In the genomic region with DNA sequence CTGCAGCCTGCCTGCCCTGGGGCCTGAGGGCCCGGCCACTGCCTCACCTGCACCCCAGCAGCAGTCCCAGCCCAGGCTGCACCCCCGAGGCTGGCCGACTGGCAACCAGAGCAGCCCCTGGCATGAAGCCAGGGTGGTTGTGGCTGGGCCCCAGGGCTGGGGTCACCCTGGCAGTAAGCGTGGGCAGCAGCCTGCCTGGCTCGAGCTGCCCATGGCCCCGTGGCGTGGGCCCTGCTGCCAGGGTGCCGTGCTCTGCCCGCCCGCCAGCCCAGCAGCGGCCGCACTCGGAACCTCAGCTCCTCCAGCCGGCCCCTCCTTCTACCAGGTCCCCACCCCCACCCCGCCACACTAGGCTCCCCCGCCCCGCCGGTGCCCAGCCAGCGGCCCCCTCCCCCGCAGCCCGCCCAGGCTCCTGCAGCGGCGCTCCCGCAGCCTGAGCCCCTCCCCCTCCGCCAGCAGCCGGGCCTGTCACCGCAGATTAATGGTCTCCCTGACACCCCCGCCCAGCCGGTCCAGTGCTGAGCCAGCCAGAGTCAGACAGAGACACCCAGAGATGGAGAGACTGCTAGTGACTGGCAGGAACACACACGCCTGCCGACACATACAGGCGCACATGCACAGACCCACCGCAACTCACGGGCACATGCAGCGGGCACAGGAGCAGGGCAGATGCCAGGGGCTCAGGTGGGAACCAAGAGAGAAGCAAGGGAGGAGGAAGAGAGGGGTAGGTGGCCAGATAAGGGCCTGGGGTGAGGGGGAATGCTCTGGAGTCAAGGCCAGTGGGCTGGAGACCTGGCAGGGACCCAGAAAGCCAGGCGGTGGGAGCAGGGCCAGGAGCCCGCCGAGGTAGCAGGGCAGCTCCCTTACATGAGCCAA, we compare ENCODE assay signal across 10 cellular contexts. TPM values are rescaled to one million over a fixed set of nuclear protein-coding genes. Genes with fewer than 3 reads are reported as not detected.
DNase-seq lines count a peak whose midpoint lies in the region; ATAC-seq, FAIRE-seq and TF ChIP-seq lines count a peak whose summit lies in the region.
"Had no signal": no experiment of that assay in that cellular context is flagged by ENCODE, and none has a peak within 500 bp of the region (broad histone marks: within the 10 kb centered on the region; RNA-seq: fewer than 3 reads in every experiment).

No MANE protein-coding gene starts in this region.

- H3K9me3 ChIP-seq in endothelial cell of umbilical vein (replicated peaks; ENCODE audit: control insufficient read depth, insufficient read depth, low read length) = no peaks in the 10 kb centered on the region

- intact Hi-C loops in endothelial cell of umbilical vein (cut with micrococcal nuclease) = no loop called here

- H3K4me2 ChIP-seq in endothelial cell of umbilical vein (ENCODE audit: insufficient read depth, low read length) = no peak overlapping the region

- FAIRE-seq in endothelial cell of umbilical vein (lab: Jason Lieb, UNC) = no peak

- no peaks in the 10 kb centered on the region for H3K36me3 ChIP-seq in endothelial cell of umbilical vein (ENCODE audit: control insufficient read depth in 2 of 2, extremely low read depth in 1 of 2, insufficient read depth in 2 of 2, low read length in 2 of 2)

- BruUV-seq in endothelial cell of umbilical vein (replicated peaks; lab: Mats Ljungman, UMichigan) = no TSS peak

- no peak overlapping the region for H3K27ac ChIP-seq in endothelial cell of umbilical vein (ENCODE audit: insufficient read depth, low read depth, low read length)

- peaks cover 18 to 22% of the 10 kb centered on the region in 2 experiments for H3K27me3 ChIP-seq in endothelial cell of umbilical vein (ENCODE audit: control insufficient read depth in 2 of 2, insufficient read depth in 2 of 2, low read length in 2 of 2)

- peaks cover 0 to 3% of the 10 kb centered on the region in 2 donors for H3K4me1 Mint-ChIP-seq in natural killer cell treated with Interleukin-12 subunit alpha and Interleukin-12 subunit beta and Interleukin-15 and Interleukin-18, amount 100 ng/mL, for 72 hours (ENCODE audit: low read depth in 2 of 2)
- H3K4me1 Mint-ChIP-seq in effector memory CD8-positive, alpha-beta T cell (ENCODE audit: low read depth in 2 of 2) = peaks cover 0 to 3% of the 10 kb centered on the region in 2 donors

- no peak for TF ChIP-seq POLR2A in endothelial cell of umbilical vein (IDR thresholded peaks at IDR 0.05; ENCODE audit: low read depth, low read length)

- H3K27me3 Mint-ChIP-seq in natural killer cell treated with Interleukin-12 subunit alpha and Interleukin-12 subunit beta and Interleukin-15 and Interleukin-18, amount 100 ng/mL, for 72 hours = peaks cover 31 to 37% of the 10 kb centered on the region in 2 donors
- peaks cover 46 to 92% of the 10 kb centered on the region in 2 donors for H3K27me3 Mint-ChIP-seq in effector memory CD8-positive, alpha-beta T cell

- no peak overlapping the region for H2AFZ ChIP-seq in endothelial cell of umbilical vein (ENCODE audit: low read depth, low read length)

- H3K4me1 ChIP-seq in endothelial cell of umbilical vein (ENCODE audit: control insufficient read depth, extremely low read depth, insufficient read depth, low read length) = no peaks in the 10 kb centered on the region

- ATAC-seq in natural killer cell treated with Interleukin-12 subunit alpha and Interleukin-12 subunit beta and Interleukin-15 and Interleukin-18, amount 100 ng/mL, for 72 hours = no peak
- ATAC-seq in GM19035 (IDR thresholded peaks at IDR 0.05; ENCODE audit: unreplicated experiment) (no peak), HG02884 (IDR thresholded peaks at IDR 0.05; ENCODE audit: unreplicated experiment) (no peak)
- no peak for ATAC-seq in effector memory CD8-positive, alpha-beta T cell (replicated peaks)

- no peaks in the 10 kb centered on the region for H3K9me1 ChIP-seq in endothelial cell of umbilical vein (replicated peaks; ENCODE audit: control insufficient read depth, extremely low read depth, insufficient read depth, low read length)

- no peak overlapping the region for H3K4me3 ChIP-seq in endothelial cell of umbilical vein (replicated peaks in 1 of 3; ENCODE audit: insufficient read depth in 1 of 3, low read depth in 1 of 3, low read length in 3 of 3)

- DNase-seq in AG08396 (ENCODE audit: low spot score) (peak; percentile 70), NCI-H2227 (lab: John Stamatoyannopoulos, UW; ENCODE audit: unreplicated experiment) (peak; percentile 92), endothelial cell of umbilical vein (ENCODE audit: low read depth, low spot score) (no peak)
- DNase-seq in natural killer cell treated with Interleukin-12 subunit alpha and Interleukin-12 subunit beta and Interleukin-15 and Interleukin-18, amount 100 ng/mL, for 72 hours (ENCODE audit: low spot score) = no peak
- no peak for DNase-seq in activated CD4-positive, CD25-positive, alpha-beta regulatory T cell treated with anti-CD3 and anti-CD28 coated beads, Interleukin-2, amount 50 U/mL, for 72 hours
- no peak for DNase-seq in effector memory CD8-positive, alpha-beta T cell
- DNase-seq: activated T-cell treated with anti-CD3 and anti-CD28 coated beads, Interleukin-2, amount 50 U/mL, for 48 hours had no signal

- no peaks in the 10 kb centered on the region for H3K9me3 Mint-ChIP-seq in natural killer cell treated with Interleukin-12 subunit alpha and Interleukin-12 subunit beta and Interleukin-15 and Interleukin-18, amount 100 ng/mL, for 72 hours
- no peaks in the 10 kb centered on the region for H3K9me3 Mint-ChIP-seq in effector memory CD8-positive, alpha-beta T cell

- CTCF ChIA-PET in endothelial cell of umbilical vein (lab: Charles Lee) = no interaction called here

- H4K20me1 ChIP-seq in endothelial cell of umbilical vein (replicated peaks; ENCODE audit: control insufficient read depth, extremely low read depth, insufficient read depth, low read length) = no peaks in the 10 kb centered on the region

- POLR2A ChIA-PET in endothelial cell of umbilical vein (lab: Charles Lee) = no interaction called here

- H3K27ac Mint-ChIP-seq in natural killer cell treated with Interleukin-12 subunit alpha and Interleukin-12 subunit beta and Interleukin-15 and Interleukin-18, amount 100 ng/mL, for 72 hours = no peak overlapping the region
- no peak overlapping the region for H3K27ac Mint-ChIP-seq in effector memory CD8-positive, alpha-beta T cell

- H3K9ac ChIP-seq in endothelial cell of umbilical vein (replicated peaks; ENCODE audit: extremely low read depth, insufficient read depth, low read length) = no peak overlapping the region

- H3K79me2 ChIP-seq in endothelial cell of umbilical vein (ENCODE audit: control insufficient read depth, insufficient read depth, low read length) = no peaks in the 10 kb centered on the region

- no peak for TF ChIP-seq CTCF in endothelial cell of umbilical vein (IDR thresholded peaks at IDR 0.05; ENCODE audit: extremely low read depth in 1 of 2, insufficient read depth in 1 of 2, low read depth in 1 of 2, low read length in 2 of 2)

- dilution Hi-C loops in endothelial cell of umbilical vein (cut with MboI; ENCODE audit: extremely low pct_ligation_motif_present, low sequenced_read_pairs) = no loop called here

- no peaks in the 10 kb centered on the region for H3K36me3 Mint-ChIP-seq in natural killer cell treated with Interleukin-12 subunit alpha and Interleukin-12 subunit beta and Interleukin-15 and Interleukin-18, amount 100 ng/mL, for 72 hours
- H3K36me3 Mint-ChIP-seq in effector memory CD8-positive, alpha-beta T cell (ENCODE audit: insufficient read depth) = no peaks in the 10 kb centered on the region

- peak overlapping the region; percentile 26 for H3K4me3 Mint-ChIP-seq in natural killer cell treated with Interleukin-12 subunit alpha and Interleukin-12 subunit beta and Interleukin-15 and Interleukin-18, amount 100 ng/mL, for 72 hours
- H3K4me3 Mint-ChIP-seq in effector memory CD8-positive, alpha-beta T cell = no peak overlapping the region
- H3K4me3 Mint-ChIP-seq: IgD-negative memory B cell had no signal

TF ChIP-seq in endothelial cell of umbilical vein, 7 proteins besides CTCF, POLR2A, EP300 and RAD21:
- TF ChIP-seq JUN (IDR thresholded peaks at IDR 0.05; ENCODE audit: borderline replicate concordance, insufficient read depth, insufficient read length, low read depth) (no peak), EZH2 (IDR thresholded peaks at IDR 0.05; ENCODE audit: borderline replicate concordance, low read depth, low read length, severe bottlenecking) (peak; percentile 41)
TF ChIP-seq in endothelial cell of umbilical vein: peak in this region for 1.

RNA-seq across cellular contexts. Expression of a gene that starts 22.4 kb away (rescaled TPM):
- total RNA-seq in endothelial cell of umbilical vein = 0.09 TPM in 1 of 2 replicates, not detected in the other
- 0.03 and 0.10 TPM in 2 replicates for polyA plus RNA-seq in endothelial cell of umbilical vein
- 0.06 TPM in 2 replicates for polyA plus RNA-seq in endothelial cell of umbilical vein (2011; cell fraction: cytosol; rRNA removed)
- polyA plus RNA-seq in endothelial cell of umbilical vein (2011; cell fraction: nucleus; rRNA removed) = 0.07 and 0.15 TPM in 2 replicates
- 0.08 and 0.14 TPM in 2 replicates for polyA plus RNA-seq in endothelial cell of umbilical vein (2012)
- 3.1 TPM in 2 replicates for polyA minus RNA-seq in endothelial cell of umbilical vein
- polyA minus RNA-seq in endothelial cell of umbilical vein (2011; cell fraction: cytosol; rRNA and poly(A)+ RNA removed) = not detected
- polyA minus RNA-seq in endothelial cell of umbilical vein (2011; cell fraction: nucleus; rRNA and poly(A)+ RNA removed) = not detected in 2 replicates
- total RNA-seq in natural killer cell treated with Interleukin-12 subunit alpha and Interleukin-12 subunit beta and Interleukin-15 and Interleukin-18, amount 100 ng/mL, for 72 hours = under 1 TPM in 1 of 2 donors, not detected in 1; 0.22 TPM

RNA-seq across cellular contexts. Expression of a gene that starts 35.1 kb away (rescaled TPM):
- total RNA-seq in endothelial cell of umbilical vein = 51.4 and 82.8 TPM in 2 replicates
- polyA plus RNA-seq in endothelial cell of umbilical vein = 95.1 and 120 TPM in 2 replicates
- polyA plus RNA-seq in endothelial cell of umbilical vein (2011; cell fraction: cytosol; rRNA removed) = 35.6 and 46.0 TPM in 2 replicates
- polyA plus RNA-seq in endothelial cell of umbilical vein (2011; cell fraction: nucleus; rRNA removed) = 101 and 123 TPM in 2 replicates
- polyA plus RNA-seq in endothelial cell of umbilical vein (2012) = 59.2 and 81.5 TPM in 2 replicates
- 55.3 and 69.1 TPM in 2 replicates for polyA minus RNA-seq in endothelial cell of umbilical vein
- polyA minus RNA-seq in endothelial cell of umbilical vein (2011; cell fraction: cytosol; rRNA and poly(A)+ RNA removed) = not detected
- 40.8 and 66.5 TPM in 2 replicates for polyA minus RNA-seq in endothelial cell of umbilical vein (2011; cell fraction: nucleus; rRNA and poly(A)+ RNA removed)
- total RNA-seq in natural killer cell treated with Interleukin-12 subunit alpha and Interleukin-12 subunit beta and Interleukin-15 and Interleukin-18, amount 100 ng/mL, for 72 hours = 1 to 10 TPM; 1.2 to 8.0 TPM

Comparison
In these comparisons a context has a peak if more than half of its experiments do, and no peak if none do; other contexts are left out.
1. DNase-seq: peak in AG08396 (single experiment) and NCI-H2227 (single experiment); none in endothelial cell of umbilical vein (single experiment), natural killer cell treated with Interleukin-12 subunit alpha and Interleukin-12 subunit beta and Interleukin-15 and Interleukin-18, amount 100 ng/mL, for 72 hours (single experiment), activated CD4-positive, CD25-positive, alpha-beta regulatory T cell treated with anti-CD3 and anti-CD28 coated beads, Interleukin-2, amount 50 U/mL, for 72 hours (single experiment) and effector memory CD8-positive, alpha-beta T cell (0 of 3).